ENCODE assay signal across 31 cellular contexts in the genomic region with DNA sequence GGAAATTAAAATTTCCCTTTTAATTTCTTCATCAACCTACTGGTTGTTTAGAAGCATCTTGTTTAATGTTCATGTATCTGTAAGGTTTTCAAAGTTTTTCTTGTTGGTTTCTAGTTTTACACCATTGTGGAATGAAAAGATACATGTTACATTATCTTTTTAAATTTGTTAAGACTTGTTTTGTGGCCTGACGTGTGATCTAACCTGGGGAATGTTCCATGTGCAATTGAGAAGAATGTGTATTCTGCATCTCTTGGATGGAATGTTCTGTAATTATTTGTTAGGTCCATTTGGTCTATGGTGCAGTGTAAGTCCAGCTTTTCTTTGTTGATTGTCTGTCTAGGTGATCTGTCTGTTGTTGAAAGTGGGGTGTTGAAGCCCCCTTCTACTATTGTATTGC. TPM values are rescaled to one million over a fixed set of nuclear protein-coding genes. Genes with fewer than 3 reads are reported as not detected.
"Had no signal": no experiment of that assay in that cellular context is flagged by ENCODE, and none has a peak within 500 bp of the region (broad histone marks: within the 10 kb centered on the region; RNA-seq: fewer than 3 reads in every experiment).

No MANE protein-coding gene starts in this region.

- H3K4me1 Mint-ChIP-seq: activated CD4-positive, alpha-beta T cell treated with anti-CD3 and anti-CD28 coated beads, Interleukin-2, amount 10 ng/mL, durations not matched to agents 24 days and 14 days; activated naive CD8-positive, alpha-beta T cell treated with anti-CD3 and anti-CD28 coated beads for 36 hours; activated T-helper 17 cell treated with anti-CD3 and anti-CD28 coated beads, Interleukin-2, amount 50 U/mL, for 72 hours had no signal

- H3K4me2 ChIP-seq: SK-N-SH had no signal

- H3K36me3 ChIP-seq: SJSA1 had no signal

- H3K27ac ChIP-seq: SJSA1 had no signal

- H3K27ac Mint-ChIP-seq: activated CD4-positive, alpha-beta T cell treated with anti-CD3 and anti-CD28 coated beads, Interleukin-2, amount 10 ng/mL, durations not matched to agents 24 days and 14 days; activated CD8-positive, alpha-beta T cell treated with anti-CD3 and anti-CD28 coated beads for 36 hours; activated naive CD8-positive, alpha-beta T cell treated with anti-CD3 and anti-CD28 coated beads for 36 hours; activated T-cell treated with anti-CD3 and anti-CD28 coated beads, Interleukin-2, amount 50 U/mL, for 72 hours; activated T-helper 17 cell treated with anti-CD3 and anti-CD28 coated beads, Interleukin-2, amount 50 U/mL, for 72 hours; T-helper 1 cell treated with Interleukin-12 subunit alpha and Interleukin-12 subunit beta and Interleukin-4 antibody, amounts not matched to agents 30 μg/mL and 1 μg/mL, for 36 hours; T-helper 2 cell treated with Interferon-gamma antibody and Interleukin-4, amounts not matched to agents 5 μg/mL and 100 μg/mL, for 36 hours had no signal

- H3K9ac ChIP-seq: SK-N-SH had no signal

- H3K27me3 ChIP-seq: MG63, SJSA1 had no signal

- DNase-seq: activated CD4-positive, alpha-beta T cell treated with anti-CD3 and anti-CD28 coated beads, Interleukin-2, amount 10 ng/mL, durations not matched to agents 24 days and 14 days; activated CD4-positive, alpha-beta T cell treated with anti-CD3 and anti-CD28 coated beads, Interleukin-2, amount 50 U/mL, for 4 hours; activated CD8-positive, alpha-beta T cell treated with anti-CD3 and anti-CD28 coated beads for 36 hours; activated effector memory CD4-positive, alpha-beta T cell treated with anti-CD3 and anti-CD28 coated beads, Interleukin-2, amount 50 U/mL, for 16 hours; activated naive CD4-positive, alpha-beta T cell; activated naive CD4-positive, alpha-beta T cell treated with anti-CD3 and anti-CD28 coated beads, Interleukin-2, amount 50 U/mL, for 16 hours; activated naive CD8-positive, alpha-beta T cell treated with anti-CD3 and anti-CD28 coated beads for 36 hours; activated T-cell treated with anti-CD3 and anti-CD28 coated beads, Interleukin-2, amount 50 U/mL, for 1 hour; activated T-cell treated with anti-CD3 and anti-CD28 coated beads, Interleukin-2, amount 50 U/mL, for 72 hours; amniotic stem cell; aorta; caudate nucleus; cerebellar nuclear complex; Karpas-422; KBM-7; MG63; NCI-H1048; NCI-H1105 treated with DMSO at 0.1 percent for 48 hours; NCI-H1436; NCI-H1694 treated with DMSO at 0.1 percent for 48 hours; NCI-H2029; NCI-H345; NCI-H524 treated with DMSO at 0.1 percent for 48 hours; OCI-M1; SHP77 treated with DMSO at 0.1 percent for 48 hours; SK-N-SH had no signal

- H3K4me3 Mint-ChIP-seq: activated CD4-positive, alpha-beta T cell treated with anti-CD3 and anti-CD28 coated beads, Interleukin-2, amount 10 ng/mL, durations not matched to agents 24 days and 14 days; activated CD8-positive, alpha-beta T cell treated with anti-CD3 and anti-CD28 coated beads for 36 hours; activated naive CD8-positive, alpha-beta T cell treated with anti-CD3 and anti-CD28 coated beads for 36 hours; activated T-cell treated with anti-CD3 and anti-CD28 coated beads, Interleukin-2, amount 50 U/mL, for 72 hours; activated T-helper 17 cell treated with anti-CD3 and anti-CD28 coated beads, Interleukin-2, amount 50 U/mL, for 72 hours; T-helper 1 cell treated with Interleukin-12 subunit alpha and Interleukin-12 subunit beta and Interleukin-4 antibody, amounts not matched to agents 30 μg/mL and 1 μg/mL, for 36 hours; T-helper 2 cell treated with Interferon-gamma antibody and Interleukin-4, amounts not matched to agents 5 μg/mL and 100 μg/mL, for 36 hours had no signal

- H3K9me3 ChIP-seq: SJSA1 had no signal

- H3K4me3 ChIP-seq: MG63, SJSA1 had no signal

- H3K36me3 Mint-ChIP-seq: activated naive CD8-positive, alpha-beta T cell treated with anti-CD3 and anti-CD28 coated beads for 36 hours had no signal

RNA-seq across cellular contexts. Expression of a gene that starts 45.7 kb away (rescaled TPM):
- total RNA-seq: activated CD4-positive, alpha-beta T cell treated with anti-CD3 and anti-CD28 coated beads, Interleukin-2, amount 10 ng/mL, durations not matched to agents 24 days and 14 days; activated CD8-positive, alpha-beta memory T cell treated with anti-CD3 and anti-CD28 coated beads for 36 hours; activated CD8-positive, alpha-beta T cell treated with anti-CD3 and anti-CD28 coated beads for 36 hours; activated naive CD8-positive, alpha-beta T cell treated with anti-CD3 and anti-CD28 coated beads for 36 hours; activated T-cell treated with anti-CD3 and anti-CD28 coated beads, Interleukin-2, amount 50 U/mL, for 72 hours had no signal
